Comparison of ENCODE assay signal across 27 cellular contexts in the genomic region with DNA sequence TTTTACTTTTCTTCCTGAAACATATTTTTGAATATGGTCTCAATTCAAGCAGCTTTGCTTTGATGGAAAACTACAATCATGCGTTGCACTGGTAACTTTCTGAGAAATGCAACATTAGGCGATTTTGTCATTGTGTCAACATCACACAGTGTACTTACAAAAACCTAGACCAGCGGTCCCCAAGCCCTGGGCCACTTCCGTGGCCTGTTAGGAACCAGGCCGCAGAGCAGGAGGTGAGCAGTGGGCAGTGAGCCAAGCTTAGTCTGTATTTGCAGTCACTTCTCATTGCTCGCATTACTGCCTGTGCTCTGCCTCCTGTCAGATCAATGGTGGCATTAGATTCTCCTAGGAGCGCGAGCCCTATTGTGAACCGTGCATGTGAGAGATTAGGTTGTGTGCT.
DNase-seq lines count a peak whose midpoint lies in the region; ATAC-seq and TF ChIP-seq lines count a peak whose summit lies in the region.
"Had no signal": no experiment of that assay in that cellular context is flagged by ENCODE, and none has a peak within 500 bp of the region (broad histone marks: within the 10 kb centered on the region; RNA-seq: fewer than 3 reads in every experiment).

No MANE protein-coding gene starts in this region.

- H3K27me3 Mint-ChIP-seq in endothelial cell (ENCODE audit: unreplicated experiment) (peaks cover 1% of the 10 kb centered on the region), natural killer cell (ENCODE audit: low read depth in 2 of 2) (no peaks in the 10 kb centered on the region)
- H3K27me3 Mint-ChIP-seq: CD8-positive, alpha-beta memory T cell had no signal

- TF ChIP-seq POLR2A in body of pancreas (IDR thresholded peaks at IDR 0.05), result no peak

- no peaks in the 10 kb centered on the region for H3K27me3 ChIP-seq in body of pancreas
- no peaks in the 10 kb centered on the region for H3K27me3 ChIP-seq in upper lobe of right lung
- H3K27me3 ChIP-seq: BE2C, SJCRH30 had no signal

- H3K9me3 ChIP-seq in body of pancreas (no peaks in the 10 kb centered on the region), upper lobe of right lung (no peaks in the 10 kb centered on the region)
- H3K9me3 ChIP-seq: BE2C, HAP-1, SJCRH30 had no signal

- H3K4me3 ChIP-seq in body of pancreas (no peak overlapping the region), upper lobe of right lung (no peak overlapping the region)
- H3K4me3 ChIP-seq: GM12878, GM23338, HAP-1, SJCRH30 had no signal

- H3K36me3 ChIP-seq in body of pancreas (replicated peaks in 1 of 2; ENCODE audit: insufficient read depth in 1 of 2, low read depth in 2 of 2) (no peaks in the 10 kb centered on the region), upper lobe of right lung (no peaks in the 10 kb centered on the region)
- H3K36me3 ChIP-seq: BE2C, HAP-1, SJCRH30 had no signal

- H3K27ac ChIP-seq in body of pancreas (no peak overlapping the region), upper lobe of right lung (no peak overlapping the region)
- H3K27ac ChIP-seq: SJCRH30 had no signal

- no peaks in the 10 kb centered on the region for H3K9me3 Mint-ChIP-seq in endothelial cell (ENCODE audit: unreplicated experiment)
- H3K9me3 Mint-ChIP-seq in natural killer cell, result peaks cover 11 to 20% of the 10 kb centered on the region in 2 donors
- H3K9me3 Mint-ChIP-seq: GM23338 had no signal

- ATAC-seq in body of pancreas, result no peak
- peak; percentile 36 for ATAC-seq in upper lobe of right lung
- ATAC-seq in natural killer cell, result no peak
- ATAC-seq: GM12878, GM23338, HepG2, SK-N-SH treated with all-trans-retinoic acid at 6 μM for 48 hours had no signal

- 76 to 86% methylated on average over 7 to 9 of the region's 9 CpGs for WGBS in body of pancreas, 2 donors

- H3K4me1 ChIP-seq in body of pancreas (no peaks in the 10 kb centered on the region), upper lobe of right lung (peaks cover 8% of the 10 kb centered on the region)
- H3K4me1 ChIP-seq: BE2C, HAP-1, SJCRH30 had no signal

- no peak for TF ChIP-seq CTCF in body of pancreas (IDR thresholded peaks at IDR 0.05)
- no peak for TF ChIP-seq CTCF in upper lobe of right lung (IDR thresholded peaks at IDR 0.05)
- TF ChIP-seq CTCF in endothelial cell (IDR thresholded peaks at IDR 0.05; ENCODE audit: unreplicated experiment), result no peak
- TF ChIP-seq CTCF in natural killer cell (IDR thresholded peaks at IDR 0.05), result no peak

- H3K36me3 Mint-ChIP-seq in endothelial cell (ENCODE audit: low read depth, unreplicated experiment) (no peaks in the 10 kb centered on the region), natural killer cell (no peaks in the 10 kb centered on the region)
- H3K36me3 Mint-ChIP-seq: CD14-positive monocyte had no signal

- H3K4me1 Mint-ChIP-seq in endothelial cell (ENCODE audit: unreplicated experiment) (peaks cover 3% of the 10 kb centered on the region), natural killer cell (no peaks in the 10 kb centered on the region)
- H3K4me1 Mint-ChIP-seq: CD14-positive monocyte; CD8-positive, alpha-beta memory T cell had no signal

- no peak overlapping the region for H3K4me3 Mint-ChIP-seq in endothelial cell (ENCODE audit: unreplicated experiment)
- H3K4me3 Mint-ChIP-seq in natural killer cell, result no peak overlapping the region
- H3K4me3 Mint-ChIP-seq: CD14-positive monocyte; CD8-positive, alpha-beta memory T cell; GM23338; HFFc6 had no signal

- intact Hi-C loops in body of pancreas (cut with DNase I) (no loop called here), upper lobe of right lung (cut with DNase I) (no loop called here), natural killer cell (cut with micrococcal nuclease) (no loop called here)

- DNase-seq in NCI-H146 (lab: John Stamatoyannopoulos, UW) (peak; percentile 10), NCI-H146 treated with DMSO at 0.1 percent for 48 hours (lab: John Stamatoyannopoulos, UW; ENCODE audit: unreplicated experiment) (no peak), DMS53 treated with DMSO at 0.1 percent for 48 hours (lab: John Stamatoyannopoulos, UW; ENCODE audit: unreplicated experiment) (peak; percentile 47), body of pancreas (peak; percentile 15 to 43 (median 40)), upper lobe of right lung (no peak), endothelial cell (ENCODE audit: low spot score) (no peak), natural killer cell (no peak)
- DNase-seq: 8988T; ACHN; BE2C; CD8-positive, alpha-beta memory T cell; DMS79; EL; GDM1; HFFc6; Kasumi-1; NCI-H1092 treated with DMSO at 0.1 percent for 48 hours; NCI-H1436; NCI-H1930; NCI-H2227 treated with DMSO at 0.1 percent for 48 hours; SJCRH30 had no signal

- H3K27ac Mint-ChIP-seq in endothelial cell (ENCODE audit: unreplicated experiment) (no peak overlapping the region), natural killer cell (no peak overlapping the region)
- H3K27ac Mint-ChIP-seq: CD14-positive monocyte; CD8-positive, alpha-beta memory T cell; GM23338; HFFc6 had no signal

Comparison
In these comparisons a context has a peak if more than half of its experiments do, and no peak if none do; other contexts are left out.
1. DNase-seq: peak in NCI-H146 (single experiment), DMS53 treated with DMSO at 0.1 percent for 48 hours (single experiment) and body of pancreas (4 of 4); none in NCI-H146 treated with DMSO at 0.1 percent for 48 hours (single experiment), upper lobe of right lung (single experiment), endothelial cell (single experiment) and natural killer cell (single experiment).